1 cellular context compared by ENCODE assay signal in genomic region chr3:58008140-58009025, GRCh38.
A peak's percentile ranks its signal among the peaks of the same experiment; 100 is the strongest.
TF ChIP-seq lines count a peak whose summit lies in the region.

TSS of gene FLNB (plus strand) at chr3:58008422. CDS start at chr3:58008565, 143 bp downstream.

TF ChIP-seq in HepG2, 621 proteins besides CTCF, POLR2A, EP300 and RAD21 (continued from another document and continues in another):
- TF ChIP-seq TBX2 (CRISPR knock-in tag; IDR thresholded peaks at IDR 0.05; ENCODE audit: borderline replicate concordance) (peak; percentile 59), KLF15 (CRISPR knock-in tag; IDR thresholded peaks at IDR 0.05; ENCODE audit: borderline replicate concordance) (no peak), ZMYM3 (CRISPR knock-in tag; IDR thresholded peaks at IDR 0.05) (peak; percentile 81), CCDC6 (CRISPR knock-in tag; IDR thresholded peaks at IDR 0.05) (peak; percentile 51; the same call in 1 of the 2 replicates), SNRNP70 (IDR thresholded peaks at IDR 0.05; ENCODE audit: low read depth, low read length) (no peak), ZNF17 (CRISPR knock-in tag; IDR thresholded peaks at IDR 0.05) (no peak), GTF3A (CRISPR knock-in tag; conservative IDR thresholded peaks at IDR 0.05) (no peak), ZSCAN25 (CRISPR knock-in tag; IDR thresholded peaks at IDR 0.05) (0 out of 2 replicates have a peak, but pooled peaks have one; percentile 50), ZFY (CRISPR knock-in tag; IDR thresholded peaks at IDR 0.05) (peak; percentile 84), ZNF577 (CRISPR knock-in tag; IDR thresholded peaks at IDR 0.05; ENCODE audit: borderline replicate concordance, low read depth) (no peak), MYNN (CRISPR knock-in tag; IDR thresholded peaks at IDR 0.05; ENCODE audit: low read depth) (no peak), CEBPZ (IDR thresholded peaks at IDR 0.05; ENCODE audit: low read length) (no peak), ZNF619 (CRISPR knock-in tag; IDR thresholded peaks at IDR 0.05) (peak; percentile 89; the same call in 1 of the 2 replicates), ZNF180 (CRISPR knock-in tag; IDR thresholded peaks at IDR 0.05; ENCODE audit: borderline replicate concordance, low read depth) (no peak), CBX5 (CRISPR knock-in tag; IDR thresholded peaks at IDR 0.05; ENCODE audit: borderline replicate concordance) (0 out of 2 replicates have a peak, but pooled peaks have one; percentile 31), NONO (IDR thresholded peaks at IDR 0.05) (no peak), NONO (CRISPR knock-in tag; conservative IDR thresholded peaks at IDR 0.05) (peak; percentile 83), IRF1 (CRISPR knock-in tag; IDR thresholded peaks at IDR 0.05; ENCODE audit: low read depth) (no peak), ZNF644 (CRISPR knock-in tag; IDR thresholded peaks at IDR 0.05; ENCODE audit: low read depth) (no peak), PRMT3 (CRISPR knock-in tag; IDR thresholded peaks at IDR 0.05; ENCODE audit: borderline replicate concordance, low read depth) (no peak), ZNF282 (IDR thresholded peaks at IDR 0.05; ENCODE audit: partially characterized antibody) (no peak), SIX4 (CRISPR knock-in tag; IDR thresholded peaks at IDR 0.05) (0 out of 2 replicates have a peak, but pooled peaks have one; percentile 23), FOXM1 (CRISPR knock-in tag; IDR thresholded peaks at IDR 0.05) (no peak), ISX (CRISPR knock-in tag; conservative IDR thresholded peaks at IDR 0.05) (no peak), SALL2 (CRISPR knock-in tag; IDR thresholded peaks at IDR 0.05) (peak; percentile 79; the same call in 1 of the 2 replicates), HNF4A (CRISPR knock-in tag; IDR thresholded peaks at IDR 0.05) (no peak), RFX5 (IDR thresholded peaks at IDR 0.05; ENCODE audit: low read depth, low read length) (no peak; the same call in 1 of the 2 replicates), SOX6 (IDR thresholded peaks at IDR 0.05) (no peak), SOX6 (CRISPR knock-in tag; IDR thresholded peaks at IDR 0.05) (peak; percentile 39), MTA3 (CRISPR knock-in tag; IDR thresholded peaks at IDR 0.05) (no peak), ZNF563 (CRISPR knock-in tag; IDR thresholded peaks at IDR 0.05) (peak; percentile 33; the same call in 1 of the 2 replicates), EZH2 (conservative IDR thresholded peaks at IDR 0.05; ENCODE audit: low read depth, low read length) (no peak), ZNF44 (CRISPR knock-in tag; IDR thresholded peaks at IDR 0.05) (0 out of 2 replicates have a peak, but pooled peaks have one; percentile 37), JUND (CRISPR knock-in tag; IDR thresholded peaks at IDR 0.05) (peak; percentile 60; the same call in 1 of the 2 replicates), CREB1 (IDR thresholded peaks at IDR 0.05) (no peak), CREB1 (CRISPR knock-in tag; IDR thresholded peaks at IDR 0.05) (no peak), MBNL3 (CRISPR knock-in tag; conservative IDR thresholded peaks at IDR 0.05) (no peak), ZNF451 (CRISPR knock-in tag; IDR thresholded peaks at IDR 0.05) (peak; percentile 76), ZBTB3 (CRISPR knock-in tag; IDR thresholded peaks at IDR 0.05; ENCODE audit: borderline replicate concordance, low read depth) (no peak; the same call in 1 of the 2 replicates), RFX3 (CRISPR knock-in tag; IDR thresholded peaks at IDR 0.05) (no peak), TEAD2 (CRISPR knock-in tag; IDR thresholded peaks at IDR 0.05) (no peak), REXO4 (CRISPR knock-in tag; IDR thresholded peaks at IDR 0.05; ENCODE audit: borderline replicate concordance) (no peak), HOXA7 (CRISPR knock-in tag; IDR thresholded peaks at IDR 0.05) (no peak), ATF7 (IDR thresholded peaks at IDR 0.05) (no peak), ATF7 (CRISPR knock-in tag; IDR thresholded peaks at IDR 0.05) (no peak), EEA1 (CRISPR knock-in tag; IDR thresholded peaks at IDR 0.05; ENCODE audit: borderline replicate concordance) (no peak; the same call in 1 of the 2 replicates), NCOR1 (IDR thresholded peaks at IDR 0.05; ENCODE audit: borderline replicate concordance, low read length) (peak; percentile 40; the same call in 1 of the 2 replicates), PHF21A (CRISPR knock-in tag; IDR thresholded peaks at IDR 0.05) (no peak), NFE2L2 (IDR thresholded peaks at IDR 0.05; ENCODE audit: low read length) (no peak), ZNF441 (CRISPR knock-in tag; IDR thresholded peaks at IDR 0.05; ENCODE audit: borderline replicate concordance) (0 out of 2 replicates have a peak, but pooled peaks have one; percentile 42), BRCA1 (CRISPR knock-in tag; IDR thresholded peaks at IDR 0.05) (peak; percentile 48; the same call in 1 of the 2 replicates), ZFYVE20 (CRISPR knock-in tag; IDR thresholded peaks at IDR 0.05; ENCODE audit: borderline replicate concordance, low read depth) (peak; percentile 27; the same call in 1 of the 2 replicates), ZBTB8A (CRISPR knock-in tag; IDR thresholded peaks at IDR 0.05; ENCODE audit: borderline replicate concordance, low read depth) (no peak), FOXO1 (CRISPR knock-in tag; IDR thresholded peaks at IDR 0.05) (peak; percentile 27; the same call in 1 of the 2 replicates), ZNF138 (CRISPR knock-in tag; IDR thresholded peaks at IDR 0.05; ENCODE audit: low read depth) (peak; percentile 92; the same call in 1 of the 2 replicates), ZNF383 (CRISPR knock-in tag; IDR thresholded peaks at IDR 0.05; ENCODE audit: borderline replicate concordance) (no peak), NFYC (CRISPR knock-in tag; IDR thresholded peaks at IDR 0.05) (no peak), ONECUT2 (CRISPR knock-in tag; IDR thresholded peaks at IDR 0.05) (no peak), HIVEP1 (CRISPR knock-in tag; IDR thresholded peaks at IDR 0.05) (peak; percentile 73; the same call in 1 of the 2 replicates), HBP1 (CRISPR knock-in tag; IDR thresholded peaks at IDR 0.05; ENCODE audit: low read depth) (no peak; the same call in 1 of the 2 replicates), SMYD3 (CRISPR knock-in tag; IDR thresholded peaks at IDR 0.05) (peak; percentile 68; the same call in 1 of the 2 replicates), ZNF749 (CRISPR knock-in tag; IDR thresholded peaks at IDR 0.05; ENCODE audit: borderline replicate concordance) (peak; percentile 77; the same call in 1 of the 2 replicates)
- TF ChIP-seq, protein P1, sequence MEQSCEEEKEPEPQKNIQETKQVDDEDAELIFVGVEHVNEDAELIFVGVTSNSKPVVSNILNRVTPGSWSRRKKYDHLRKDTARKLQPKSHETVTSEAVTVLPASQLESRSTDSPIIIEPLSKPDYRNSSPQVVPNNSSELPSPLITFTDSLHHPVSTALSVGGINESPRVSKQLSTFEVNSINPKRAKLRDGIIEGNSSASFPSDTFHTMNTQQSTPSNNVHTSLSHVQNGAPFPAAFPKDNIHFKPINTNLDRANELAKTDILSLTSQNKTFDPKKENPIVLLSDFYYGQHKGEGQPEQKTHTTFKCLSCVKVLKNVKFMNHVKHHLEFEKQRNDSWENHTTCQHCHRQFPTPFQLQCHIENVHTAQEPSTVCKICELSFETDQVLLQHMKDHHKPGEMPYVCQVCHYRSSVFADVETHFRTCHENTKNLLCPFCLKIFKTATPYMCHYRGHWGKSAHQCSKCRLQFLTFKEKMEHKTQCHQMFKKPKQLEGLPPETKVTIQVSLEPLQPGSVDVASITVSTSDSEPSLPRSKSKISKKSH (CRISPR knock-in tag; IDR thresholded peaks at IDR 0.05; ENCODE audit: borderline replicate concordance): 0 out of 2 replicates have a peak, but pooled peaks have one; percentile 70
- TF ChIP-seq, protein P2, sequence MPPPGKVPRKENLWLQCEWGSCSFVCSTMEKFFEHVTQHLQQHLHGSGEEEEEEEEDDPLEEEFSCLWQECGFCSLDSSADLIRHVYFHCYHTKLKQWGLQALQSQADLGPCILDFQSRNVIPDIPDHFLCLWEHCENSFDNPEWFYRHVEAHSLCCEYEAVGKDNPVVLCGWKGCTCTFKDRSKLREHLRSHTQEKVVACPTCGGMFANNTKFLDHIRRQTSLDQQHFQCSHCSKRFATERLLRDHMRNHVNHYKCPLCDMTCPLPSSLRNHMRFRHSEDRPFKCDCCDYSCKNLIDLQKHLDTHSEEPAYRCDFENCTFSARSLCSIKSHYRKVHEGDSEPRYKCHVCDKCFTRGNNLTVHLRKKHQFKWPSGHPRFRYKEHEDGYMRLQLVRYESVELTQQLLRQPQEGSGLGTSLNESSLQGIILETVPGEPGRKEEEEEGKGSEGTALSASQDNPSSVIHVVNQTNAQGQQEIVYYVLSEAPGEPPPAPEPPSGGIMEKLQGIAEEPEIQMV (CRISPR knock-in tag; IDR thresholded peaks at IDR 0.05; ENCODE audit: low read depth): no peak; the same call in 1 of the 2 replicates
